9 cellular contexts compared by ENCODE assay signal in the genomic region with DNA sequence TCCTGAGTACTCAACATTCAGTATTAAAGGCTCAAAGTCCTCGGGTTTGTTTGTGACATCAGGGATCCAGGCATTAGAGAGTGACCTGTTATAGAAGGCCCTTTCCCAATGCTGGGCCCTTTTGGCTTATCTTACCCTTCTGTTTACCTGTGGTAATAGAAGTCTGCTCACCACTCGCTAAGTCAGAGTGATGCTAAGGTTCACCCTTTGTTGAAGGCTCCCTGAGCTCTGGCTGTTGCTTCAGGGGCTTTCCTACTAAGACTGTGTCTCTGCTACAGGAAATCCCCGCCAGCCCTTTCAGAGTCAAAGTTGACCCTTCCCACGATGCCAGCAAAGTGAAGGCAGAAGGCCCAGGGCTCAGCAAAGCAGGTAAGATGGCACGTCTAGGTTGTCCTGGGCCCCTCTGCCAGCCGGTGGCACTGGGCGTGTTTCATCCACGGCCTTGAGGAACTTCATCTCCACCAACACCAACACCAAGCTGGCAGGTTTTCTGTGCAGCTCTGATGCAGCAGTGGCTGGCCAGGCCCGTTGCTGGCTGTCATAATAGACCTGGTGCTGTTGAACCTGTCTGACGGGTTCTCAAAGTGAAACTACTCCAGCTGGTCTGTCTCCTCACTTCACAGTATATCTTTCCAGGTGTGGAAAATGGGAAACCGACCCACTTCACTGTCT.
A peak's percentile ranks its signal among the peaks of the same experiment; 100 is the strongest.
DNase-seq lines count a peak whose midpoint lies in the region; ATAC-seq and TF ChIP-seq lines count a peak whose summit lies in the region.
"Had no signal": no experiment of that assay in that cellular context is flagged by ENCODE, and none has a peak within 500 bp of the region (broad histone marks: within the 10 kb centered on the region; RNA-seq: fewer than 3 reads in every experiment).

No MANE protein-coding gene starts in this region.

- intact Hi-C loops in esophagus squamous epithelium (cut with DNase I) = no loop called here

- H3K4me1 Mint-ChIP-seq in activated T-cell treated with anti-CD3 and anti-CD28 coated beads, Interleukin-2, amount 50 U/mL, for 72 hours (ENCODE audit: low read depth) = peaks cover 31% of the 10 kb centered on the region

- no peaks in the 10 kb centered on the region for H3K9me3 ChIP-seq in esophagus squamous epithelium

- peak overlapping the region; percentile 78 to 92 (median 87) for H3K27ac ChIP-seq in esophagus squamous epithelium
- peak overlapping the region; percentile 28 for H3K27ac ChIP-seq in urinary bladder (ENCODE audit: low read depth)

- peaks cover 2 to 13% of the 10 kb centered on the region in 2 donors for H3K36me3 Mint-ChIP-seq in activated T-cell treated with anti-CD3 and anti-CD28 coated beads, Interleukin-2, amount 50 U/mL, for 72 hours (ENCODE audit: insufficient read depth in 2 of 2)

- peak overlapping the region; percentile 3 to 20 for H3K4me3 Mint-ChIP-seq in activated T-cell treated with anti-CD3 and anti-CD28 coated beads, Interleukin-2, amount 50 U/mL, for 72 hours
- H3K4me3 Mint-ChIP-seq: dendritic cell treated with granulocyte-macrophage colony-stimulating factor and Interleukin-4, amounts not matched to agents 40 ng/mL and 50 ng/mL, for 4 days had no signal

- H3K36me3 ChIP-seq in esophagus squamous epithelium = peaks cover 8 to 95% (median 23%) of the 10 kb centered on the region in 3 donors
- H3K36me3 ChIP-seq in urinary bladder (ENCODE audit: insufficient read depth) = no peaks in the 10 kb centered on the region

- peak; percentile 52 to 72 for ATAC-seq in activated T-cell treated with anti-CD3 and anti-CD28 coated beads, Interleukin-2, amount 50 U/mL, for 72 hours (replicated peaks in 1 of 2)

- no peaks in the 10 kb centered on the region for H3K27me3 ChIP-seq in esophagus squamous epithelium

- TF ChIP-seq CTCF in esophagus squamous epithelium (IDR thresholded peaks at IDR 0.05) = peak in 1 of 6 experiments; percentile 7

- no peaks in the 10 kb centered on the region for H3K9me3 Mint-ChIP-seq in activated T-cell treated with anti-CD3 and anti-CD28 coated beads, Interleukin-2, amount 50 U/mL, for 72 hours
- H3K9me3 Mint-ChIP-seq: dendritic cell treated with granulocyte-macrophage colony-stimulating factor and Interleukin-4, amounts not matched to agents 40 ng/mL and 50 ng/mL, for 4 days had no signal

- 24 to 49% methylated on average over 8 to 9 of the region's 11 CpGs for WGBS in esophagus squamous epithelium, 2 donors
- 78% methylated on average over 11 of the region's 11 CpGs for WGBS in urinary bladder

- DNase-seq in activated T-cell treated with anti-CD3 and anti-CD28 coated beads, Interleukin-2, amount 50 U/mL, for 72 hours = peak; percentile 19 to 24
- no peak for DNase-seq in activated T-cell treated with anti-CD3 and anti-CD28 coated beads, Interleukin-2, amount 50 U/mL, for 1 hour
- peak; percentile 57 for DNase-seq in NCI-H1048 (lab: John Stamatoyannopoulos, UW)
- no peak for DNase-seq in esophagus squamous epithelium (lab: John Stamatoyannopoulos, UW)
- no peak for DNase-seq in NCI-H2081 (lab: John Stamatoyannopoulos, UW)
- no peak for DNase-seq in NCI-H2227 treated with DMSO at 0.1 percent for 48 hours (lab: John Stamatoyannopoulos, UW)
- no peak for DNase-seq in cerebellum (ENCODE audit: low spot score)

- H3K27ac Mint-ChIP-seq in activated T-cell treated with anti-CD3 and anti-CD28 coated beads, Interleukin-2, amount 50 U/mL, for 72 hours = peak overlapping the region; percentile 18
- H3K27ac Mint-ChIP-seq: dendritic cell treated with granulocyte-macrophage colony-stimulating factor and Interleukin-4, amounts not matched to agents 40 ng/mL and 50 ng/mL, for 4 days had no signal

- peak in 1 of 4 donors; percentile 13 for TF ChIP-seq POLR2A in esophagus squamous epithelium (IDR thresholded peaks at IDR 0.05)

- H3K4me3 ChIP-seq in esophagus squamous epithelium (peak overlapping the region; percentile 8 to 34 (median 21)), urinary bladder (ENCODE audit: low read depth, low read length) (no peak overlapping the region)

- no peaks in the 10 kb centered on the region for H3K27me3 Mint-ChIP-seq in activated T-cell treated with anti-CD3 and anti-CD28 coated beads, Interleukin-2, amount 50 U/mL, for 72 hours (ENCODE audit: low read depth)
- H3K27me3 Mint-ChIP-seq: dendritic cell treated with granulocyte-macrophage colony-stimulating factor and Interleukin-4, amounts not matched to agents 40 ng/mL and 50 ng/mL, for 4 days had no signal

- peaks cover 7 to 51% (median 23%) of the 10 kb centered on the region in 3 donors for H3K4me1 ChIP-seq in esophagus squamous epithelium
- no peaks in the 10 kb centered on the region for H3K4me1 ChIP-seq in urinary bladder (ENCODE audit: insufficient read depth)

Comparison
In these comparisons a context has a peak if more than half of its experiments do, and no peak if none do; other contexts are left out.
1. DNase-seq: peak in activated T-cell treated with anti-CD3 and anti-CD28 coated beads, Interleukin-2, amount 50 U/mL, for 72 hours (2 of 2) and NCI-H1048 (single experiment); none in activated T-cell treated with anti-CD3 and anti-CD28 coated beads, Interleukin-2, amount 50 U/mL, for 1 hour (single experiment), esophagus squamous epithelium (single experiment), NCI-H2081 (0 of 2), NCI-H2227 treated with DMSO at 0.1 percent for 48 hours (single experiment) and cerebellum (single experiment).